8 cellular contexts compared by ENCODE assay signal in the genomic region with DNA sequence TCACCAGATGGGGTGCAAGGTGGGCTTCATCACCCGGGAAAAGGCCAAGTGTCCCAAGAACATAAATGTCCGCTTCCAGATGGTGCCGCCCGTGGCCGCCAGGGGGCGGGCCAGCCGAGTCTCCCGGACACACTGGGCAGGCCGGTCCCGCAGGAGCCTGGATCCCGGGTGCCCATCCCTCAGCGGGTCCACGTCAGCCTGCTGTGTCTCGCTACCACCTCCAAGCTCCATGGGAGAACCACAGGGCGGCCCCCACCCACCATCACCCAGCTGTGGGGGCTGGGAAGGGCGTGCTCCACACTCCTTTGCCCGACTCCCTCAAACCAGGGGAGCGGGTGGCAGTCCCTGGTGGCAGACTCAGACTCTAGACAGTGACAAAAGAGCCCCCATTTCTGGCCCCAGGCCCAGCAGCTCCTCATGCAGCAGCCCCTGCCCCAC. TPM values are rescaled to one million over a fixed set of nuclear protein-coding genes. Genes with fewer than 3 reads are reported as not detected.
DNase-seq lines count a peak whose midpoint lies in the region; ATAC-seq, FAIRE-seq and TF ChIP-seq lines count a peak whose summit lies in the region.

No MANE protein-coding gene starts in this region.

- no peaks in the 10 kb centered on the region for H3K36me3 ChIP-seq in brain microvascular endothelial cell (replicated peaks)
- no peaks in the 10 kb centered on the region for H3K36me3 ChIP-seq in keratinocyte (ENCODE audit: control insufficient read depth in 2 of 2, extremely low read depth in 1 of 2, insufficient read depth in 2 of 2, low read length in 2 of 2)

- FAIRE-seq in keratinocyte (lab: Jason Lieb, UNC): peak; percentile 61

- dilution Hi-C loops in keratinocyte (cut with MboI; ENCODE audit: extremely low pct_ligation_motif_present, low sequenced_read_pairs): no loop called here

- H3K9me1 ChIP-seq in keratinocyte (ENCODE audit: control insufficient read depth, extremely low read depth, insufficient read depth, low read length): no peaks in the 10 kb centered on the region

- H3K27me3 ChIP-seq in brain microvascular endothelial cell (replicated peaks) (no peaks in the 10 kb centered on the region), keratinocyte (ENCODE audit: control insufficient read depth, extremely low read depth, insufficient read depth, low read length) (peaks cover 4% of the 10 kb centered on the region)

- H3K9me3 ChIP-seq in keratinocyte (ENCODE audit: control insufficient read depth, low read depth, low read length): no peaks in the 10 kb centered on the region

- H3K9ac ChIP-seq in keratinocyte (ENCODE audit: control insufficient read depth, extremely low read depth, insufficient read depth, low read length): no peak overlapping the region

- H3K4me3 ChIP-seq in brain microvascular endothelial cell (ENCODE audit: low read depth, low read length): no peak overlapping the region
- no peak overlapping the region for H3K4me3 ChIP-seq in keratinocyte (ENCODE audit: control insufficient read depth in 2 of 3, extremely low read depth in 1 of 3, insufficient read depth in 2 of 3, low read depth in 1 of 3, low read length in 3 of 3)

- TF ChIP-seq CTCF in VCaP (conservative IDR thresholded peaks at IDR 0.05): peak; percentile 94
- TF ChIP-seq CTCF in brain microvascular endothelial cell (IDR thresholded peaks at IDR 0.05; ENCODE audit: low read depth, low read length, missing control alignments): peak; percentile 91
- peak; percentile 82 to 93 (median 86) for TF ChIP-seq CTCF in keratinocyte (optimal IDR thresholded peaks at IDR 0.05 in 1 of 3, IDR thresholded peaks at IDR 0.05 in 1 of 3, conservative IDR thresholded peaks at IDR 0.05 in 1 of 3; ENCODE audit: extremely low read depth in 1 of 3, insufficient read depth in 2 of 3, low read length in 3 of 3)

- no peak overlapping the region for H3K4me2 ChIP-seq in keratinocyte (ENCODE audit: control insufficient read depth, extremely low read depth, insufficient read depth, low read depth, low read length)

- DNase-seq in EH (ENCODE audit: low read depth) (peak; percentile 69), LoVo (ENCODE audit: low spot score) (peak; percentile 65), brain microvascular endothelial cell (peak; percentile 56), keratinocyte (ENCODE audit: low read depth, low spot score) (no peak)
- DNase-seq in stimulated activated CD4-positive, alpha-beta T cell treated with anti-CD3 and anti-CD28 coated beads, Interleukin-1b, Interleukin-23, amount 100 ng/mL, for 48 hours: peak; percentile 42

- no peaks in the 10 kb centered on the region for H3K79me2 ChIP-seq in keratinocyte (ENCODE audit: control insufficient read depth, insufficient read depth, low read length)

- H2AFZ ChIP-seq in keratinocyte (ENCODE audit: control insufficient read depth, low read length): no peak overlapping the region

- peaks cover 11% of the 10 kb centered on the region for H3K4me1 ChIP-seq in keratinocyte (ENCODE audit: control insufficient read depth, extremely low read depth, insufficient read depth, low read length)

- in situ Hi-C loops in brain microvascular endothelial cell (cut with HindIII; ENCODE audit: low pct_ligation_motif_present, low sequenced_read_pairs): no loop called here

- no peaks in the 10 kb centered on the region for H4K20me1 ChIP-seq in keratinocyte (ENCODE audit: control insufficient read depth, extremely low read depth, insufficient read depth, low read length)

- ATAC-seq in HG02759 (IDR thresholded peaks at IDR 0.05; ENCODE audit: unreplicated experiment) (no peak), HG02840 (IDR thresholded peaks at IDR 0.05; ENCODE audit: low FRiP score, unreplicated experiment) (no peak)

- no peak overlapping the region for H3K27ac ChIP-seq in VCaP
- no peak overlapping the region for H3K27ac ChIP-seq in brain microvascular endothelial cell
- no peak overlapping the region for H3K27ac ChIP-seq in keratinocyte (ENCODE audit: control insufficient read depth, insufficient read depth, low read length)

RNA-seq across cellular contexts. Expression of gene NUDT14, which starts 22.0 kb away (rescaled TPM):
- 15.6 to 28.8 TPM (median 16.1 TPM) in 3 replicates for polyA plus RNA-seq in keratinocyte
- 4.9 TPM for polyA plus RNA-seq in keratinocyte (2011; ENCODE audit: low read depth)
- 9.0 and 27.0 TPM in 2 replicates for polyA plus RNA-seq in keratinocyte (2011; cell fraction: cytosol; rRNA removed)
- 9.5 and 12.3 TPM in 2 replicates for polyA plus RNA-seq in keratinocyte (2011; cell fraction: nucleus; rRNA removed)
- 19.5 and 34.9 TPM in 2 replicates for polyA plus RNA-seq in keratinocyte (2012; ENCODE audit: low replicate concordance)
- 7.7 to 14.3 TPM (median 11.1 TPM) in 3 replicates for polyA minus RNA-seq in keratinocyte
- 37.0 TPM for polyA minus RNA-seq in keratinocyte (2011; cell fraction: cytosol; rRNA and poly(A)+ RNA removed)
- 2.3 and 5.8 TPM in 2 replicates for polyA minus RNA-seq in keratinocyte (2011; cell fraction: nucleus; rRNA and poly(A)+ RNA removed)

RNA-seq across cellular contexts. Expression of gene JAG2, which starts 34.5 kb away (rescaled TPM):
- 28.3 to 38.2 TPM (median 36.5 TPM) in 3 replicates for polyA plus RNA-seq in keratinocyte
- polyA plus RNA-seq in keratinocyte (2011; ENCODE audit: low read depth): 7.2 TPM
- polyA plus RNA-seq in keratinocyte (2011; cell fraction: cytosol; rRNA removed): 9.4 and 18.2 TPM in 2 replicates
- polyA plus RNA-seq in keratinocyte (2011; cell fraction: nucleus; rRNA removed): 140 and 145 TPM in 2 replicates
- 17.3 and 74.5 TPM in 2 replicates for polyA plus RNA-seq in keratinocyte (2012; ENCODE audit: low replicate concordance)
- 48.0 to 72.7 TPM (median 66.2 TPM) in 3 replicates for polyA minus RNA-seq in keratinocyte
- polyA minus RNA-seq in keratinocyte (2011; cell fraction: cytosol; rRNA and poly(A)+ RNA removed): 39.1 TPM
- polyA minus RNA-seq in keratinocyte (2011; cell fraction: nucleus; rRNA and poly(A)+ RNA removed): 141 and 154 TPM in 2 replicates

RNA-seq across cellular contexts. Expression of gene BTBD6, which starts 45.3 kb away (rescaled TPM):
- 22.2 to 31.9 TPM (median 28.3 TPM) in 3 replicates for polyA plus RNA-seq in keratinocyte
- polyA plus RNA-seq in keratinocyte (2011; ENCODE audit: low read depth): 13.2 TPM
- 16.7 and 24.8 TPM in 2 replicates for polyA plus RNA-seq in keratinocyte (2011; cell fraction: cytosol; rRNA removed)
- 26.6 and 27.7 TPM in 2 replicates for polyA plus RNA-seq in keratinocyte (2011; cell fraction: nucleus; rRNA removed)
- polyA plus RNA-seq in keratinocyte (2012; ENCODE audit: low replicate concordance): 25.9 and 34.5 TPM in 2 replicates
- 25.7 to 27.9 TPM (median 26.1 TPM) in 3 replicates for polyA minus RNA-seq in keratinocyte
- polyA minus RNA-seq in keratinocyte (2011; cell fraction: cytosol; rRNA and poly(A)+ RNA removed): 32.8 TPM
- 6.7 and 8.5 TPM in 2 replicates for polyA minus RNA-seq in keratinocyte (2011; cell fraction: nucleus; rRNA and poly(A)+ RNA removed)
